1 cellular context compared by ENCODE assay signal in the genomic region with DNA sequence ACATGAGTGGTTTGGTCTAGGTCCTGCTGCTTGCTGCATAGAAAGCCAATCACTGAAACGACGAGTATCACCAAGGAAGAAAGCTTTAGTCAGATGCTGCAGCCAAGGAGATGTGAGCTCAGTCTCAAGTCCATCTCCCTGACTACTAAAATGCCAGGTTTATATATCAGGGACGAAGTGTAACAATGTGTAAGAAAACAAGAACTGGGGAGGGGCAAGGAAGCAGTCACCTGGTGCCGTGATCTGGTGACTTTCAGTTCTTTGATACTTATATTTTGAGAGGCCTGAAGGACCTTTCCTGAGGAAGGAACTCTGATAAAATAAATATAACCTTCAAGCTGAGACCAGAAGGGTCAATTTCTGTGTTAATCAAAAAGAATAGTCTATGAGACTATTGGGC.
TF ChIP-seq lines count a peak whose summit lies in the region.

No MANE protein-coding gene starts in this region.

TF ChIP-seq in GM12878, 131 proteins besides CTCF, POLR2A, EP300 and RAD21:
- TF ChIP-seq SKIL (IDR thresholded peaks at IDR 0.05; ENCODE audit: low read depth, poor library complexity, severe bottlenecking) (no peak), NFIC (IDR thresholded peaks at IDR 0.05; ENCODE audit: low read depth, low read length) (no peak), POU2F2 (IDR thresholded peaks at IDR 0.05; ENCODE audit: borderline replicate concordance, low read depth, low read length) (no peak), CHD2 (IDR thresholded peaks at IDR 0.05; ENCODE audit: borderline replicate concordance, low read depth, low read length) (no peak), MYC (IDR thresholded peaks at IDR 0.05; ENCODE audit: insufficient read depth, insufficient read length, insufficient replicate concordance, low read length, severe bottlenecking) (no peak), TAF1 (IDR thresholded peaks at IDR 0.05; ENCODE audit: borderline replicate concordance, low read depth, low read length) (no peak), SMC3 (IDR thresholded peaks at IDR 0.05; ENCODE audit: borderline replicate concordance, low read length) (no peak), ZNF622 (IDR thresholded peaks at IDR 0.05) (no peak), POLR2AphosphoS5 (IDR thresholded peaks at IDR 0.05; ENCODE audit: low read length) (no peak), SMAD1 (IDR thresholded peaks at IDR 0.05; ENCODE audit: low read depth, partially characterized antibody) (no peak), ZNF207 (IDR thresholded peaks at IDR 0.05; ENCODE audit: borderline replicate concordance) (no peak)
- TF ChIP-seq, protein P1, sequence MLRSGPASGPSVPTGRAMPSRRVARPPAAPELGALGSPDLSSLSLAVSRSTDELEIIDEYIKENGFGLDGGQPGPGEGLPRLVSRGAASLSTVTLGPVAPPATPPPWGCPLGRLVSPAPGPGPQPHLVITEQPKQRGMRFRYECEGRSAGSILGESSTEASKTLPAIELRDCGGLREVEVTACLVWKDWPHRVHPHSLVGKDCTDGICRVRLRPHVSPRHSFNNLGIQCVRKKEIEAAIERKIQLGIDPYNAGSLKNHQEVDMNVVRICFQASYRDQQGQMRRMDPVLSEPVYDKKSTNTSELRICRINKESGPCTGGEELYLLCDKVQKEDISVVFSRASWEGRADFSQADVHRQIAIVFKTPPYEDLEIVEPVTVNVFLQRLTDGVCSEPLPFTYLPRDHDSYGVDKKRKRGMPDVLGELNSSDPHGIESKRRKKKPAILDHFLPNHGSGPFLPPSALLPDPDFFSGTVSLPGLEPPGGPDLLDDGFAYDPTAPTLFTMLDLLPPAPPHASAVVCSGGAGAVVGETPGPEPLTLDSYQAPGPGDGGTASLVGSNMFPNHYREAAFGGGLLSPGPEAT (IDR thresholded peaks at IDR 0.05; ENCODE audit: low read depth): no peak
- TF ChIP-seq, protein P2, sequence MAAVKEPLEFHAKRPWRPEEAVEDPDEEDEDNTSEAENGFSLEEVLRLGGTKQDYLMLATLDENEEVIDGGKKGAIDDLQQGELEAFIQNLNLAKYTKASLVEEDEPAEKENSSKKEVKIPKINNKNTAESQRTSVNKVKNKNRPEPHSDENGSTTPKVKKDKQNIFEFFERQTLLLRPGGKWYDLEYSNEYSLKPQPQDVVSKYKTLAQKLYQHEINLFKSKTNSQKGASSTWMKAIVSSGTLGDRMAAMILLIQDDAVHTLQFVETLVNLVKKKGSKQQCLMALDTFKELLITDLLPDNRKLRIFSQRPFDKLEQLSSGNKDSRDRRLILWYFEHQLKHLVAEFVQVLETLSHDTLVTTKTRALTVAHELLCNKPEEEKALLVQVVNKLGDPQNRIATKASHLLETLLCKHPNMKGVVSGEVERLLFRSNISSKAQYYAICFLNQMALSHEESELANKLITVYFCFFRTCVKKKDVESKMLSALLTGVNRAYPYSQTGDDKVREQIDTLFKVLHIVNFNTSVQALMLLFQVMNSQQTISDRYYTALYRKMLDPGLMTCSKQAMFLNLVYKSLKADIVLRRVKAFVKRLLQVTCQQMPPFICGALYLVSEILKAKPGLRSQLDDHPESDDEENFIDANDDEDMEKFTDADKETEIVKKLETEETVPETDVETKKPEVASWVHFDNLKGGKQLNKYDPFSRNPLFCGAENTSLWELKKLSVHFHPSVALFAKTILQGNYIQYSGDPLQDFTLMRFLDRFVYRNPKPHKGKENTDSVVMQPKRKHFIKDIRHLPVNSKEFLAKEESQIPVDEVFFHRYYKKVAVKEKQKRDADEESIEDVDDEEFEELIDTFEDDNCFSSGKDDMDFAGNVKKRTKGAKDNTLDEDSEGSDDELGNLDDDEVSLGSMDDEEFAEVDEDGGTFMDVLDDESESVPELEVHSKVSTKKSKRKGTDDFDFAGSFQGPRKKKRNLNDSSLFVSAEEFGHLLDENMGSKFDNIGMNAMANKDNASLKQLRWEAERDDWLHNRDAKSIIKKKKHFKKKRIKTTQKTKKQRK (IDR thresholded peaks at IDR 0.05; ENCODE audit: low read depth, low read length): no peak
